Comparison of ENCODE assay signal across 19 cellular contexts in genomic region chr4:1770791-1771231, GRCh38. TPM values are rescaled to one million over a fixed set of nuclear protein-coding genes. Genes with fewer than 3 reads are reported as not detected.
"Had no signal": no experiment of that assay in that cellular context is flagged by ENCODE, and none has a peak within 500 bp of the region (broad histone marks: within the 10 kb centered on the region; RNA-seq: fewer than 3 reads in every experiment).

No MANE protein-coding gene starts in this region.

- H3K36me3 Mint-ChIP-seq: activated CD4-positive, alpha-beta memory T cell treated with anti-CD3 and anti-CD28 coated beads for 36 hours; naive thymus-derived CD4-positive, alpha-beta T cell; T-cell; WTC11 had no signal

- H3K4me3 ChIP-seq: coronary artery, heart left ventricle, lower lobe of right lung, upper lobe of right lung had no signal

- H3K9me3 ChIP-seq: heart left ventricle, lower lobe of right lung, upper lobe of right lung had no signal

- H3K36me3 ChIP-seq: heart left ventricle, lower lobe of right lung, upper lobe of right lung had no signal

- H3K27ac ChIP-seq: coronary artery, heart left ventricle, upper lobe of right lung had no signal

- H3K27ac Mint-ChIP-seq: activated CD4-positive, alpha-beta memory T cell treated with anti-CD3 and anti-CD28 coated beads for 36 hours; endodermal cell; naive thymus-derived CD4-positive, alpha-beta T cell; progenitor cell of endocrine pancreas; T-cell; T-helper 2 cell treated with Interferon-gamma antibody and Interleukin-4, amounts not matched to agents 5 μg/mL and 100 μg/mL, for 36 hours; WTC11 had no signal

- H3K27me3 Mint-ChIP-seq: progenitor cell of endocrine pancreas had no signal

- DNase-seq: activated naive CD4-positive, alpha-beta T cell treated with Interleukin-2 at 50 U/mL for 16 hours; activated T-cell treated with anti-CD3 and anti-CD28 coated beads, Interleukin-2, amount 50 U/mL, for 48 hours; cerebellar nuclear complex; endodermal cell; heart left ventricle; lower lobe of right lung; mesendoderm; naive thymus-derived CD4-positive, alpha-beta T cell; stimulated activated CD4-positive, alpha-beta T cell treated with anti-CD3 and anti-CD28 coated beads, Interleukin-2, amount 100 ng/mL, for 48 hours; stimulated activated CD8-positive, alpha-beta memory T cell treated with anti-CD3 and anti-CD28 coated beads, Interleukin-4, amount 100 ng/mL, for 48 hours; stimulated activated naive CD4-positive, alpha-beta T cell; T-cell; upper lobe of right lung had no signal

- H3K9me3 Mint-ChIP-seq: activated CD4-positive, alpha-beta memory T cell treated with anti-CD3 and anti-CD28 coated beads for 36 hours; endodermal cell; naive thymus-derived CD4-positive, alpha-beta T cell; neural crest cell; T-cell; T-helper 2 cell treated with Interferon-gamma antibody and Interleukin-4, amounts not matched to agents 5 μg/mL and 100 μg/mL, for 36 hours; WTC11 had no signal

- H3K4me3 Mint-ChIP-seq: activated CD4-positive, alpha-beta memory T cell treated with anti-CD3 and anti-CD28 coated beads for 36 hours; endodermal cell; neural crest cell; T-cell; T-helper 2 cell treated with Interferon-gamma antibody and Interleukin-4, amounts not matched to agents 5 μg/mL and 100 μg/mL, for 36 hours; WTC11 had no signal

RNA-seq across cellular contexts. Expression of gene FGFR3, which starts 22.3 kb away (rescaled TPM):
- polyA plus RNA-seq: naive thymus-derived CD4-positive, alpha-beta T cell had no signal
